ENCODE assay signal across 12 cellular contexts in genomic region chr3:129974451-129975331, GRCh38. TPM values are rescaled to one million over a fixed set of nuclear protein-coding genes. Genes with fewer than 3 reads are reported as not detected.
DNase-seq lines count a peak whose midpoint lies in the region; ATAC-seq lines count a peak whose summit lies in the region.
"Had no signal": no experiment of that assay in that cellular context is flagged by ENCODE, and none has a peak within 500 bp of the region (broad histone marks: within the 10 kb centered on the region; RNA-seq: fewer than 3 reads in every experiment).

TSS of gene TRH (plus strand) at chr3:129974720. CDS start at chr3:129975817, 1,097 bp downstream.

- H3K9me3 ChIP-seq in ES-I3 (ENCODE audit: control insufficient read depth, insufficient read depth, low read length) (no peaks in the 10 kb centered on the region), right cardiac atrium (ENCODE audit: control insufficient read depth, low read length) (no peaks in the 10 kb centered on the region)

- no peaks in the 10 kb centered on the region for H3K36me3 Mint-ChIP-seq in T-cell

- DNase-seq in T-cell (peak in 1 of 34 experiments; percentile 7), right cardiac atrium (no peak), NCI-H510A treated with DMSO at 0.1 percent for 48 hours (lab: John Stamatoyannopoulos, UW) (no peak), T1000 (lab: John Stamatoyannopoulos, UW) (no peak)
- DNase-seq: NCI-H524 treated with DMSO at 0.1 percent for 48 hours, WERI-Rb-1 had no signal

- H3K4me3 Mint-ChIP-seq in T-cell, result peak within 1 kb of the TSS; percentile 60 to 79 (median 77)

- H3K9ac ChIP-seq in ES-I3 (ENCODE audit: low read depth, low read length), result peak within 1 kb of the TSS; percentile 53; the same call in 1 of the 2 replicates
- no peak within 1 kb of the TSS for H3K9ac ChIP-seq in rectal smooth muscle tissue (ENCODE audit: low read length)

- peaks cover 8 to 14% (median 10%) of the 10 kb centered on the region in 3 donors for H3K4me1 Mint-ChIP-seq in T-cell

- H3K27me3 Mint-ChIP-seq in T-cell, result peaks cover 47 to 65% of the 10 kb centered on the region in 2 donors

- H3K36me3 ChIP-seq in ES-I3 (ENCODE audit: insufficient read depth, low read length), result no peaks in the 10 kb centered on the region
- H3K36me3 ChIP-seq in rectal smooth muscle tissue (ENCODE audit: control insufficient read depth, insufficient read depth, low read length), result no peaks in the 10 kb centered on the region
- H3K36me3 ChIP-seq: WERI-Rb-1 had no signal

- ATAC-seq in T-cell (replicated peaks in 1 of 4) (peak in 3 of 4 experiments; percentile 38 to 55 (median 54)), right cardiac atrium (peak; percentile 34 to 37), GM19463 (IDR thresholded peaks at IDR 0.05; ENCODE audit: unreplicated experiment) (no peak), HG03095 (IDR thresholded peaks at IDR 0.05; ENCODE audit: unreplicated experiment) (no peak)

- peak within 1 kb of the TSS; percentile 42 for H3K4me3 ChIP-seq in right cardiac atrium (ENCODE audit: low read length)
- peak within 1 kb of the TSS; percentile 41 for H3K4me3 ChIP-seq in rectal smooth muscle tissue (ENCODE audit: low read length)
- H3K4me3 ChIP-seq: lung had no signal

- CTCF ChIA-PET in T-cell (lab: Charles Lee), result interaction anchor here in 1 of 2 donors (0.6 kb wide), 1 partner anchor 21 kb away, joined by 4 read pairs; no protein-coding TSS in a partner anchor

- H3K4me1 ChIP-seq in ES-I3 (ENCODE audit: insufficient read depth, low read length), result no peaks in the 10 kb centered on the region
- no peaks in the 10 kb centered on the region for H3K4me1 ChIP-seq in right cardiac atrium (ENCODE audit: control insufficient read depth, insufficient read depth, low read length)
- no peaks in the 10 kb centered on the region for H3K4me1 ChIP-seq in rectal smooth muscle tissue (ENCODE audit: control insufficient read depth, insufficient read depth, low read length)

- H3K9me3 Mint-ChIP-seq in T-cell, result no peaks in the 10 kb centered on the region

- intact Hi-C loops in right cardiac atrium (cut with DNase I), result no loop called here

- 2% methylated on average over 80 of the region's 80 CpGs for WGBS in right cardiac atrium

- POLR2A ChIA-PET in T-cell (lab: Charles Lee), result no interaction called here

- H3K27me3 ChIP-seq in right cardiac atrium (ENCODE audit: control insufficient read depth, insufficient read depth) (no peaks in the 10 kb centered on the region), rectal smooth muscle tissue (ENCODE audit: control insufficient read depth, insufficient read depth, low read length) (peaks cover 26% of the 10 kb centered on the region)

- H3K27ac ChIP-seq in right cardiac atrium (ENCODE audit: low read length) (no peak within 1 kb of the TSS), rectal smooth muscle tissue (ENCODE audit: low read depth, low read length) (no peak within 1 kb of the TSS)
- H3K27ac ChIP-seq: WERI-Rb-1 had no signal

- no peak within 1 kb of the TSS for H3K27ac Mint-ChIP-seq in T-cell

RNA-seq across cellular contexts. Expression of gene TRH, which starts in this region (rescaled TPM):
- total RNA-seq in T-cell, result not detected
- not detected for total RNA-seq in right cardiac atrium
- polyA plus RNA-seq in right cardiac atrium, result not detected
- total RNA-seq: dermis blood vessel endothelial cell had no signal

Comparison
In these comparisons a context has a peak if more than half of its experiments do, and no peak if none do; other contexts are left out.
1. Peak in ATAC-seq in T-cell; RNA of the gene not detected or under 1 TPM.
2. Peak in ATAC-seq and H3K4me3 ChIP-seq in right cardiac atrium; RNA of the gene not detected or under 1 TPM.